28 cellular contexts compared by ENCODE assay signal in the genomic region with DNA sequence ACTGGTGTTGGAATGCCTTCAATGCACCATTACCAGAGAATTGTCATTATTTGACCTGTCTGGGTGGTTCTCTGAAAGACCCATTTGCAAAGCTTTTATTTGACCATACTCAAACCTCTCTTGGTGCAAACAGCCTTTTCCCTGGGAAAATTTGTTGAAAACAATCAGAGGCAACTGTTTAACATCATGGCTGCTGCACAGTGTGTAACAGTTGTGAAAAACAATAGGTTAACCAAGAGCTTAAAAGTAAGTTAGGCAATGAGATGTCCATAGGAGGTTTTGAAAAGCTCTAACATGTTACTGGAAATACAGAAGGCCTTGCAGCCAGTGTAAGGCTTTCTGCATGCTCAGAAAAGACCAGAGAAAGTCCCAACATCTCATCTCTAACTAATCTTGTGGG. TPM values are rescaled to one million over a fixed set of nuclear protein-coding genes. Genes with fewer than 3 reads are reported as not detected.
DNase-seq lines count a peak whose midpoint lies in the region; ATAC-seq, FAIRE-seq and TF ChIP-seq lines count a peak whose summit lies in the region.
"Had no signal": no experiment of that assay in that cellular context is flagged by ENCODE, and none has a peak within 500 bp of the region (broad histone marks: within the 10 kb centered on the region; RNA-seq: fewer than 3 reads in every experiment).

No MANE protein-coding gene starts in this region.

- H3K9me3 Mint-ChIP-seq in stimulated activated naive B cell treated with anti-CD40 and anti-IgM and Interleukin-4, amounts not matched to agents 10 μg/mL and 1 μg/mL and 100 μg/mL, for 72 hours: peaks cover 9 to 12% of the 10 kb centered on the region in 2 donors

- no peak overlapping the region for H3K27ac Mint-ChIP-seq in stimulated activated naive B cell treated with anti-CD40 and anti-IgM and Interleukin-4, amounts not matched to agents 10 μg/mL and 1 μg/mL and 100 μg/mL, for 72 hours
- H3K27ac Mint-ChIP-seq: CD14-positive monocyte; CD4-positive, alpha-beta memory T cell; CD4-positive, CD25-positive, alpha-beta regulatory T cell; CD8-positive, alpha-beta memory T cell had no signal

- no peak for TF ChIP-seq RAD21 in GM12878 (IDR thresholded peaks at IDR 0.05; ENCODE audit: insufficient read depth, low read depth, low read length)

- H3K9me3 ChIP-seq in HEK293 (ENCODE audit: control insufficient read depth, insufficient read depth, low read depth, low read length): no peaks in the 10 kb centered on the region
- H3K9me3 ChIP-seq in GM12878 (replicated peaks; ENCODE audit: control insufficient read depth, insufficient read depth, low read length): peaks cover 9% of the 10 kb centered on the region; the same call in 2 of the 3 replicates
- H3K9me3 ChIP-seq: BE2C had no signal

- DNase-seq in GM12878 (ENCODE audit: low read depth, low spot score) (no peak), mucosa of gallbladder (ENCODE audit: low spot score) (no peak)
- no peak for DNase-seq in stimulated activated naive B cell treated with anti-CD40 and anti-IgM and Interleukin-4, amounts not matched to agents 10 μg/mL and 1 μg/mL and 100 μg/mL, for 72 hours
- DNase-seq: 8988T; ACHN; BE2C; C1 segment of cervical spinal cord; CD4-positive, alpha-beta memory T cell; CD4-positive, CD25-positive, alpha-beta regulatory T cell; CD8-positive, alpha-beta memory T cell; COR-L47; DMS 273 treated with DMSO at 0.1 percent for 48 hours; DMS153; DMS53; DMS79; DND-41; EL; GDM1 had no signal

- no peaks in the 10 kb centered on the region for H3K27me3 ChIP-seq in GM12878 (replicated peaks in 1 of 2; ENCODE audit: control insufficient read depth in 2 of 2, insufficient read depth in 2 of 2, low read length in 1 of 2)
- H3K27me3 ChIP-seq: BE2C, BLaER1 had no signal

- H3K27me3 Mint-ChIP-seq in stimulated activated naive B cell treated with anti-CD40 and anti-IgM and Interleukin-4, amounts not matched to agents 10 μg/mL and 1 μg/mL and 100 μg/mL, for 72 hours: peaks cover 0 to 3% of the 10 kb centered on the region in 2 donors

- TF ChIP-seq EP300 in GM12878 (IDR thresholded peaks at IDR 0.05; ENCODE audit: borderline replicate concordance in 1 of 2, control insufficient read depth in 1 of 2, low read depth in 2 of 2, low read length in 2 of 2): no peak

- RAD21 ChIA-PET in GM12878 (lab: Charles Lee; ENCODE audit: unreplicated experiment): no interaction called here

- H3K4me3 Mint-ChIP-seq in stimulated activated naive B cell treated with anti-CD40 and anti-IgM and Interleukin-4, amounts not matched to agents 10 μg/mL and 1 μg/mL and 100 μg/mL, for 72 hours: no peak overlapping the region
- H3K4me3 Mint-ChIP-seq: CD14-positive monocyte; CD4-positive, alpha-beta memory T cell; CD4-positive, CD25-positive, alpha-beta regulatory T cell; CD8-positive, alpha-beta memory T cell had no signal

- CTCF ChIA-PET in HEK293 (lab: Yijun Ruan, JAX) (no interaction called here), GM12878 (lab: Yijun Ruan, JAX) (interaction anchor here (0.6 kb wide), 1 partner anchor 122 kb away, joined by 3 read pairs; no protein-coding TSS in a partner anchor)

- H3K36me3 Mint-ChIP-seq in stimulated activated naive B cell treated with anti-CD40 and anti-IgM and Interleukin-4, amounts not matched to agents 10 μg/mL and 1 μg/mL and 100 μg/mL, for 72 hours: peaks cover 0 to 9% of the 10 kb centered on the region in 2 donors
- H3K36me3 Mint-ChIP-seq: CD4-positive, CD25-positive, alpha-beta regulatory T cell had no signal

- H3K27ac ChIP-seq in HEK293 (ENCODE audit: extremely low read depth, low read depth, low read length): no peak overlapping the region
- no peak overlapping the region for H3K27ac ChIP-seq in GM12878 (ENCODE audit: control insufficient read depth, insufficient read depth)
- H3K27ac ChIP-seq: BLaER1 had no signal

- SMC1A ChIA-PET in GM12878 (lab: Charles Lee; ENCODE audit: uncharacterized antibody, unreplicated experiment): interaction anchor here (0.6 kb wide), 1 partner anchor 929 kb away, joined by 5 read pairs; no protein-coding TSS in a partner anchor

- no peak for FAIRE-seq in GM12878 (lab: Jason Lieb, UNC)
- FAIRE-seq: A204.1, GM12891, GM19239 had no signal

- H2AFZ ChIP-seq in GM12878 (ENCODE audit: control insufficient read depth, low read depth, low read length): no peak overlapping the region

- POLR2A ChIA-PET in HEK293 (lab: Yijun Ruan, JAX) (no interaction called here), GM12878 (lab: Charles Lee) (no interaction called here)

- peaks cover 0 to 3% of the 10 kb centered on the region in 2 donors for H3K4me1 Mint-ChIP-seq in stimulated activated naive B cell treated with anti-CD40 and anti-IgM and Interleukin-4, amounts not matched to agents 10 μg/mL and 1 μg/mL and 100 μg/mL, for 72 hours
- H3K4me1 Mint-ChIP-seq: CD4-positive, CD25-positive, alpha-beta regulatory T cell; CD8-positive, alpha-beta memory T cell had no signal

- no peak overlapping the region for H3K9ac ChIP-seq in GM12878 (ENCODE audit: control insufficient read depth, insufficient read depth, low read length)
- H3K9ac ChIP-seq: BLaER1 had no signal

- TF ChIP-seq CTCF in HEK293 (tag by site-specific recombination; IDR thresholded peaks at IDR 0.05) (no peak), GM12878 (IDR thresholded peaks at IDR 0.05 in 2 of 3, conservative IDR thresholded peaks at IDR 0.05 in 1 of 3; ENCODE audit: control insufficient read depth in 2 of 3, extremely low read depth in 1 of 3, insufficient read depth in 1 of 3, low read depth in 3 of 3, low read length in 3 of 3) (no peak)

- H4K20me1 ChIP-seq in GM12878 (ENCODE audit: control insufficient read depth, insufficient read depth): no peaks in the 10 kb centered on the region
- H4K20me1 ChIP-seq: BLaER1 had no signal

- in situ Hi-C loops in GM12878 (cut with MboI): no loop called here

- no peak overlapping the region for H3K4me2 ChIP-seq in GM12878 (ENCODE audit: control insufficient read depth, insufficient read depth)
- H3K4me2 ChIP-seq: BLaER1 had no signal

- TF ChIP-seq POLR2A in GM12878 (IDR thresholded peaks at IDR 0.05; ENCODE audit: low read depth, low read length): no peak

- BruUV-seq in GM12878 (replicated peaks; lab: Mats Ljungman, UMichigan): no TSS peak

- intact Hi-C loops in GM12878 (cut with micrococcal nuclease; ENCODE audit: unreplicated experiment): no loop called here

- ATAC-seq in GM12878: no peak
- ATAC-seq in stimulated activated naive B cell treated with anti-CD40 and anti-IgM and Interleukin-4, amounts not matched to agents 10 μg/mL and 1 μg/mL and 100 μg/mL, for 72 hours (replicated peaks): no peak

- H3K4me3 ChIP-seq in HEK293 (ENCODE audit: low read depth, low read length): no peak overlapping the region
- no peak overlapping the region for H3K4me3 ChIP-seq in GM12878
- H3K4me3 ChIP-seq: BLaER1 had no signal

- no peaks in the 10 kb centered on the region for H3K36me3 ChIP-seq in HEK293 (ENCODE audit: control insufficient read depth in 2 of 2, insufficient read depth in 1 of 2, low read length in 2 of 2)
- H3K36me3 ChIP-seq in GM12878 (ENCODE audit: control insufficient read depth in 2 of 2, insufficient read depth in 2 of 2, low read length in 1 of 2): no peaks in the 10 kb centered on the region
- H3K36me3 ChIP-seq: BE2C, BLaER1 had no signal

- H3K4me1 ChIP-seq in HEK293 (ENCODE audit: control insufficient read depth, insufficient read depth, low read length) (no peaks in the 10 kb centered on the region), GM12878 (ENCODE audit: control insufficient read depth, insufficient read depth, low read length) (no peaks in the 10 kb centered on the region)
- H3K4me1 ChIP-seq: BE2C, BLaER1 had no signal

- no peaks in the 10 kb centered on the region for H3K79me2 ChIP-seq in GM12878 (ENCODE audit: control insufficient read depth, insufficient read depth, low read length)

RNA-seq across cellular contexts. Expression of a gene that starts 13.4 kb away (rescaled TPM):
- 62.9 and 64.4 TPM in 2 replicates for total RNA-seq in GM12878 (2013; cell fraction: nucleolus; rRNA removed)
- total RNA-seq in GM12878 (2014; rRNA removed): 27.8 and 33.4 TPM in 2 replicates
- 26.2 and 28.9 TPM in 2 replicates for total RNA-seq in GM12878 (2014; rRNA removed; fragmentation: Illumina TruSeq; extraction: Trizol)
- 21.3 and 25.5 TPM in 2 replicates for total RNA-seq in GM12878 (2021)
- 12.3 TPM for polyA plus RNA-seq in GM12878 (2011; ENCODE audit: low read depth)
- polyA plus RNA-seq in GM12878 (2011; rRNA removed): 22.1 and 34.2 TPM in 2 replicates
- polyA plus RNA-seq in GM12878 (2011; cell fraction: cytosol; rRNA removed): 43.7 and 54.0 TPM in 2 replicates
- 11.2 and 11.5 TPM in 2 replicates for polyA plus RNA-seq in GM12878 (2011; cell fraction: nucleus; rRNA removed)
- polyA plus RNA-seq in GM12878 (2012): 13.8 and 19.4 TPM in 2 replicates
- 22.4 and 31.7 TPM in 2 replicates for polyA plus RNA-seq in GM12878 (2014; fragmentation: Illumina TruSeq; extraction: Trizol)
- 10 to 100 TPM; 39.4 to 68.6 TPM for polyA plus RNA-seq in GM12878 (2014; fragmentation: Nextera tagmentation; extraction: Ambion mirVana)
- polyA plus RNA-seq in GM12878 (2014; rRNA removed): 27.7 and 27.9 TPM in 2 replicates
- polyA plus RNA-seq in GM12878 (2016; fragmentation: Nextera tagmentation; extraction: Ambion mirVana): 10 to 100 TPM; 38.0 to 38.8 TPM
- 38.5 and 44.2 TPM in 2 replicates for polyA minus RNA-seq in GM12878 (2011; rRNA and poly(A)+ RNA removed)
- 9.1 and 9.9 TPM in 2 replicates for polyA minus RNA-seq in GM12878 (2011; cell fraction: cytosol; rRNA and poly(A)+ RNA removed)
- 10.9 and 12.8 TPM in 2 replicates for polyA minus RNA-seq in GM12878 (2011; cell fraction: nucleus; rRNA and poly(A)+ RNA removed)
- total RNA-seq in mucosa of gallbladder: 28.1 TPM

RNA-seq across cellular contexts. Expression of a gene that starts 18.9 kb away (rescaled TPM):
- not detected in 2 replicates for total RNA-seq in GM12878 (2013; cell fraction: nucleolus; rRNA removed)
- total RNA-seq in GM12878 (2014; rRNA removed): not detected in 2 replicates
- total RNA-seq in GM12878 (2014; rRNA removed; fragmentation: Illumina TruSeq; extraction: Trizol): not detected in 2 replicates
- not detected in 2 replicates for total RNA-seq in GM12878 (2021)
- polyA plus RNA-seq in GM12878 (2011; ENCODE audit: low read depth): not detected
- polyA plus RNA-seq in GM12878 (2011; rRNA removed): not detected in 2 replicates
- not detected in 2 replicates for polyA plus RNA-seq in GM12878 (2011; cell fraction: cytosol; rRNA removed)
- not detected in 2 replicates for polyA plus RNA-seq in GM12878 (2011; cell fraction: nucleus; rRNA removed)
- not detected in 2 replicates for polyA plus RNA-seq in GM12878 (2012)
- not detected in 2 replicates for polyA plus RNA-seq in GM12878 (2014; fragmentation: Illumina TruSeq; extraction: Trizol)
- not detected for polyA plus RNA-seq in GM12878 (2014; fragmentation: Nextera tagmentation; extraction: Ambion mirVana)
- polyA plus RNA-seq in GM12878 (2014; rRNA removed): not detected in 2 replicates
- not detected for polyA plus RNA-seq in GM12878 (2016; fragmentation: Nextera tagmentation; extraction: Ambion mirVana)
- polyA minus RNA-seq in GM12878 (2011; rRNA and poly(A)+ RNA removed): not detected in 2 replicates
- not detected in 2 replicates for polyA minus RNA-seq in GM12878 (2011; cell fraction: cytosol; rRNA and poly(A)+ RNA removed)
- not detected in 2 replicates for polyA minus RNA-seq in GM12878 (2011; cell fraction: nucleus; rRNA and poly(A)+ RNA removed)
- total RNA-seq in mucosa of gallbladder: not detected
- total RNA-seq: A673; CD4-positive, alpha-beta memory T cell; CD4-positive, CD25-positive, alpha-beta regulatory T cell; CD8-positive, alpha-beta memory T cell; Daoy; G401 had no signal
- polyA plus RNA-seq: AG04450; CD14-positive monocyte; CD4-positive, alpha-beta memory T cell; CD4-positive, CD25-positive, alpha-beta regulatory T cell; CD8-positive, alpha-beta memory T cell had no signal

RNA-seq across cellular contexts. Expression of a gene that starts 57.5 kb away (rescaled TPM):
- 0.51 and 1.5 TPM in 2 replicates for total RNA-seq in GM12878 (2013; cell fraction: nucleolus; rRNA removed)
- 0.17 TPM in 1 of 2 replicates, not detected in the other for total RNA-seq in GM12878 (2014; rRNA removed)
- not detected in 2 replicates for total RNA-seq in GM12878 (2014; rRNA removed; fragmentation: Illumina TruSeq; extraction: Trizol)
- 0.15 TPM in 1 of 2 replicates, not detected in the other for total RNA-seq in GM12878 (2021)
- not detected for polyA plus RNA-seq in GM12878 (2011; ENCODE audit: low read depth)
- 0.04 and 0.07 TPM in 2 replicates for polyA plus RNA-seq in GM12878 (2011; rRNA removed)
- polyA plus RNA-seq in GM12878 (2011; cell fraction: cytosol; rRNA removed): 0.10 TPM in 1 of 2 replicates, not detected in the other
- 0.12 and 0.21 TPM in 2 replicates for polyA plus RNA-seq in GM12878 (2011; cell fraction: nucleus; rRNA removed)
- polyA plus RNA-seq in GM12878 (2012): 0.10 TPM in 1 of 2 replicates, not detected in the other
- 0.09 and 0.29 TPM in 2 replicates for polyA plus RNA-seq in GM12878 (2014; fragmentation: Illumina TruSeq; extraction: Trizol)
- polyA plus RNA-seq in GM12878 (2014; fragmentation: Nextera tagmentation; extraction: Ambion mirVana): under 1 TPM in 1 of 2 experiments, not detected in 1; 0.07 TPM
- polyA plus RNA-seq in GM12878 (2014; rRNA removed): 0.16 TPM in 1 of 2 replicates, not detected in the other
- under 1 TPM in 1 of 2 experiments, not detected in 1; 0.18 TPM for polyA plus RNA-seq in GM12878 (2016; fragmentation: Nextera tagmentation; extraction: Ambion mirVana)
- polyA minus RNA-seq in GM12878 (2011; rRNA and poly(A)+ RNA removed): not detected in 2 replicates
- polyA minus RNA-seq in GM12878 (2011; cell fraction: cytosol; rRNA and poly(A)+ RNA removed): not detected in 2 replicates
- 0.24 TPM in 1 of 2 replicates, not detected in the other for polyA minus RNA-seq in GM12878 (2011; cell fraction: nucleus; rRNA and poly(A)+ RNA removed)
- total RNA-seq in mucosa of gallbladder: not detected
- total RNA-seq: CD4-positive, alpha-beta memory T cell; CD4-positive, CD25-positive, alpha-beta regulatory T cell; CD8-positive, alpha-beta memory T cell; Daoy had no signal
- polyA plus RNA-seq: AG04450; CD14-positive monocyte; CD4-positive, alpha-beta memory T cell; CD4-positive, CD25-positive, alpha-beta regulatory T cell; CD8-positive, alpha-beta memory T cell had no signal
